ENCODE assay signal across 3 cellular contexts in genomic region chr6:78863576-78863975, GRCh38.
"Had no signal": no experiment of that assay in that cellular context is flagged by ENCODE, and none has a peak within 500 bp of the region (broad histone marks: within the 10 kb centered on the region; RNA-seq: fewer than 3 reads in every experiment).

No MANE protein-coding gene starts in this region.

- H3K4me3 ChIP-seq: GM12878 had no signal

- ATAC-seq: GM12878 had no signal

- DNase-seq: GDM1, GF-D8 had no signal
